Comparison of ENCODE assay signal across 16 cellular contexts in the genomic region with DNA sequence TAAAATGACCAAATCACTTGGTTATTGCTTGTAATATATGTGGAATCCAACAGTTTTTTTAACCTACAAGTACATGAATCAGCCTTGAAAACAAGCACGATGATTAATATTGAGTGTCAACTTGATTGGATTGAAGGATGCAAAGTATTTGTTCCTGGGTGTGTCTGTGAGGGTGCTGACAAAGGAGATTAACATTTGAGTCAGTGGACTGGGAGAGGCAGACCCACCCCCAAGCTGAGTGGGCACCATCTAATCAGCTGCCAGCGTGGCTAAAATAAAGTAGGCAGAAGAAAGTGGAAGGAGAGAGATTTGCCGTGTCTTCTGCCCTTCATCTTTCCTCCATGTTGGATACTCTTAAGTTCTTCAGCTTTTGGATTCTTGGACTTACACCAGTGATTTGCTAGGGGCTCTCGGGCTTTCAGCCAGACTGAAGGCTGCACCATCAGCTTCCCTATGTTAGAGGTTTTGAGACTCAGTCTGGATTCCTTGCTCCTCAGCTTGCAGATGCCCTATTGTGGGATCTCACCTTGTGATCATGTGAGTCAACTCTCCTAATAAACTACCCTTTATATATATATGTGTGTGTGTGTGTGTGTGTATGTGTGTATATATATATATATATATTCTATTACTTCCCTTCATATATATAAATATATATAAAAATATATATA.
DNase-seq lines count a peak whose midpoint lies in the region; TF ChIP-seq lines count a peak whose summit lies in the region.
"Had no signal": no experiment of that assay in that cellular context is flagged by ENCODE, and none has a peak within 500 bp of the region (broad histone marks: within the 10 kb centered on the region; RNA-seq: fewer than 3 reads in every experiment).

No MANE protein-coding gene starts in this region.

- H2BK5ac ChIP-seq in mesendoderm (ENCODE audit: low read length): no peak overlapping the region

- H3K18ac ChIP-seq in mesendoderm (ENCODE audit: low read length): no peak overlapping the region

- POLR2A ChIA-PET in activated CD4-positive, alpha-beta T cell treated with anti-CD3 and anti-CD28 coated beads, Interleukin-2, amount 10 ng/mL, durations not matched to agents 7 days and 5 days (lab: Charles Lee): no interaction called here
- POLR2A ChIA-PET in RWPE1 (lab: Yijun Ruan, JAX; ENCODE audit: low non-redundant PET): no interaction called here

- H3K4me1 Mint-ChIP-seq in activated CD4-positive, alpha-beta T cell treated with anti-CD3 and anti-CD28 coated beads, Interleukin-2, amount 10 ng/mL, durations not matched to agents 7 days and 5 days: no peaks in the 10 kb centered on the region
- H3K4me1 Mint-ChIP-seq: activated naive CD4-positive, alpha-beta T cell treated with anti-CD3 and anti-CD28 coated beads, Interleukin-2, amount 10 ng/mL, durations not matched to agents 7 days and 5 days had no signal

- no peaks in the 10 kb centered on the region for H3K36me3 Mint-ChIP-seq in activated CD4-positive, alpha-beta T cell treated with anti-CD3 and anti-CD28 coated beads, Interleukin-2, amount 10 ng/mL, durations not matched to agents 7 days and 5 days (ENCODE audit: low read depth)
- H3K36me3 Mint-ChIP-seq: activated naive CD4-positive, alpha-beta T cell treated with anti-CD3 and anti-CD28 coated beads, Interleukin-2, amount 10 ng/mL, durations not matched to agents 7 days and 5 days had no signal

- no peaks in the 10 kb centered on the region for H3K79me1 ChIP-seq in mesendoderm (ENCODE audit: low read length)

- TF ChIP-seq CTCF in RWPE1 (conservative IDR thresholded peaks at IDR 0.05; ENCODE audit: low read depth): no peak

- H4K8ac ChIP-seq in mesendoderm (ENCODE audit: low read depth, low read length): no peak overlapping the region

- H2BK120ac ChIP-seq in mesendoderm (ENCODE audit: low read depth, low read length): no peak overlapping the region

- H3K56ac ChIP-seq in mesendoderm (ENCODE audit: low read length): no peak overlapping the region

- H4K20me1 ChIP-seq in Karpas-422 (ENCODE audit: insufficient read depth, low read depth, low read length): no peaks in the 10 kb centered on the region

- no peak overlapping the region for H4K5ac ChIP-seq in mesendoderm (ENCODE audit: low read length)

- H3K4me1 ChIP-seq in Karpas-422 (ENCODE audit: low read length) (no peaks in the 10 kb centered on the region), mesendoderm (ENCODE audit: control insufficient read depth, low read depth, low read length) (no peaks in the 10 kb centered on the region)
- H3K4me1 ChIP-seq: right lobe of liver, tibial artery had no signal

- H3K27ac ChIP-seq in Karpas-422 (ENCODE audit: low read length): no peak overlapping the region
- no peak overlapping the region for H3K27ac ChIP-seq in RWPE1
- H3K27ac ChIP-seq in mesendoderm (ENCODE audit: low read depth, low read length): no peak overlapping the region
- H3K27ac ChIP-seq: right lobe of liver, tibial artery had no signal

- CTCF ChIA-PET in activated CD4-positive, alpha-beta T cell treated with anti-CD3 and anti-CD28 coated beads, Interleukin-2, amount 10 ng/mL, durations not matched to agents 7 days and 5 days (lab: Charles Lee): no interaction called here
- CTCF ChIA-PET in RWPE1 (lab: Yijun Ruan, JAX): no interaction called here

- H3K27me3 ChIP-seq in Karpas-422 (ENCODE audit: low read length) (no peaks in the 10 kb centered on the region), mesendoderm (ENCODE audit: insufficient read depth, low read length, poor library complexity) (no peaks in the 10 kb centered on the region)
- H3K27me3 ChIP-seq: right lobe of liver, tibial artery had no signal

- peak; percentile 12 for DNase-seq in activated CD4-positive, alpha-beta T cell treated with anti-CD3 and anti-CD28 coated beads, Interleukin-2, amount 10 ng/mL, durations not matched to agents 7 days and 5 days
- no peak for DNase-seq in activated CD4-positive, alpha-beta T cell treated with anti-CD3 and anti-CD28 coated beads, Interleukin-2, amount 50 U/mL, for 4 hours
- peak; percentile 37 for DNase-seq in Karpas-422
- peak; percentile 39 for DNase-seq in RWPE1 (ENCODE audit: low spot score)
- DNase-seq in mesendoderm: peak; percentile 33
- DNase-seq in NCI-H1436 (lab: John Stamatoyannopoulos, UW): no peak
- no peak for DNase-seq in NCI-H526 (lab: John Stamatoyannopoulos, UW)
- DNase-seq in NCI-H524 (lab: John Stamatoyannopoulos, UW): no peak
- DNase-seq: activated naive CD4-positive, alpha-beta T cell treated with anti-CD3 and anti-CD28 coated beads, Interleukin-2, amount 10 ng/mL, durations not matched to agents 7 days and 5 days; effector CD4-positive, alpha-beta T cell; NCI-H2029 treated with DMSO at 0.1 percent for 48 hours; nephron progenitor cell; right lobe of liver; stimulated activated CD4-positive, alpha-beta T cell treated with anti-CD3 and anti-CD28 coated beads, Interleukin-2, amount 100 ng/mL, for 48 hours; tibial artery had no signal

- no peaks in the 10 kb centered on the region for H3K27me3 Mint-ChIP-seq in activated CD4-positive, alpha-beta T cell treated with anti-CD3 and anti-CD28 coated beads, Interleukin-2, amount 10 ng/mL, durations not matched to agents 7 days and 5 days
- H3K27me3 Mint-ChIP-seq: activated naive CD4-positive, alpha-beta T cell treated with anti-CD3 and anti-CD28 coated beads, Interleukin-2, amount 10 ng/mL, durations not matched to agents 7 days and 5 days had no signal

- no peak overlapping the region for H3K4ac ChIP-seq in mesendoderm (ENCODE audit: low read depth, low read length)

- no peak overlapping the region for H2BK15ac ChIP-seq in mesendoderm (replicated peaks; ENCODE audit: low read depth)

- no peaks in the 10 kb centered on the region for H3K9me3 ChIP-seq in Karpas-422 (ENCODE audit: low read length)
- H3K9me3 ChIP-seq: right lobe of liver, tibial artery had no signal

- no peaks in the 10 kb centered on the region for H3K9me3 Mint-ChIP-seq in activated CD4-positive, alpha-beta T cell treated with anti-CD3 and anti-CD28 coated beads, Interleukin-2, amount 10 ng/mL, durations not matched to agents 7 days and 5 days
- H3K9me3 Mint-ChIP-seq: activated naive CD4-positive, alpha-beta T cell treated with anti-CD3 and anti-CD28 coated beads, Interleukin-2, amount 10 ng/mL, durations not matched to agents 7 days and 5 days; nephron progenitor cell had no signal

- no CpG with 5 or more reads among the region's 4 CpGs for WGBS in mesendoderm (ENCODE audit: extremely low coverage, insufficient coverage, low lambda C conversion rate)

- no peak overlapping the region for H3K4me3 Mint-ChIP-seq in activated CD4-positive, alpha-beta T cell treated with anti-CD3 and anti-CD28 coated beads, Interleukin-2, amount 10 ng/mL, durations not matched to agents 7 days and 5 days
- H3K4me3 Mint-ChIP-seq: activated naive CD4-positive, alpha-beta T cell treated with anti-CD3 and anti-CD28 coated beads, Interleukin-2, amount 10 ng/mL, durations not matched to agents 7 days and 5 days; nephron progenitor cell had no signal

- H3K79me2 ChIP-seq in Karpas-422 (ENCODE audit: low read length) (no peaks in the 10 kb centered on the region), mesendoderm (ENCODE audit: control insufficient read depth, insufficient read depth, low read length) (no peaks in the 10 kb centered on the region)

- no peak overlapping the region for H3K4me2 ChIP-seq in Karpas-422 (ENCODE audit: low read depth, low read length, poor library complexity, severe bottlenecking)
- H3K4me2 ChIP-seq in mesendoderm (ENCODE audit: low read length): no peak overlapping the region

- no peaks in the 10 kb centered on the region for H3K9me2 ChIP-seq in Karpas-422 (replicated peaks; ENCODE audit: insufficient read depth, low read length)

- no peak overlapping the region for H2AK5ac ChIP-seq in mesendoderm (ENCODE audit: low read length)

- H3K9ac ChIP-seq in Karpas-422 (ENCODE audit: low read length): no peak overlapping the region
- no peak overlapping the region for H3K9ac ChIP-seq in mesendoderm (ENCODE audit: low read length)

- no peak overlapping the region for H3K27ac Mint-ChIP-seq in activated CD4-positive, alpha-beta T cell treated with anti-CD3 and anti-CD28 coated beads, Interleukin-2, amount 10 ng/mL, durations not matched to agents 7 days and 5 days
- H3K27ac Mint-ChIP-seq: activated naive CD4-positive, alpha-beta T cell treated with anti-CD3 and anti-CD28 coated beads, Interleukin-2, amount 10 ng/mL, durations not matched to agents 7 days and 5 days; nephron progenitor cell had no signal

- H3K36me3 ChIP-seq in Karpas-422 (ENCODE audit: insufficient read depth, low read length) (no peaks in the 10 kb centered on the region), mesendoderm (ENCODE audit: control insufficient read depth, insufficient read depth, low read length) (no peaks in the 10 kb centered on the region)
- H3K36me3 ChIP-seq: right lobe of liver, tibial artery had no signal

- no peak overlapping the region for H2AFZ ChIP-seq in Karpas-422 (ENCODE audit: low read length)

- H3K23ac ChIP-seq in mesendoderm (ENCODE audit: low read length): no peak overlapping the region

- no peak overlapping the region for H3K4me3 ChIP-seq in Karpas-422 (ENCODE audit: low read length)
- no peak overlapping the region for H3K4me3 ChIP-seq in mesendoderm (ENCODE audit: low read length)
- H3K4me3 ChIP-seq: lung, right lobe of liver, tibial artery had no signal

Comparison
In these comparisons a context has a peak if more than half of its experiments do, and no peak if none do; other contexts are left out.
1. DNase-seq: peak in activated CD4-positive, alpha-beta T cell treated with anti-CD3 and anti-CD28 coated beads, Interleukin-2, amount 10 ng/mL, durations not matched to agents 7 days and 5 days (single experiment), Karpas-422 (single experiment), RWPE1 (single experiment) and mesendoderm (single experiment); none in activated CD4-positive, alpha-beta T cell treated with anti-CD3 and anti-CD28 coated beads, Interleukin-2, amount 50 U/mL, for 4 hours (0 of 2), NCI-H1436 (single experiment), NCI-H526 (0 of 2) and NCI-H524 (0 of 2).